In genomic region chr12:132874175-132874574, GRCh38 we compare ENCODE assay signal across 17 cellular contexts. TPM values are rescaled to one million over a fixed set of nuclear protein-coding genes. Genes with fewer than 3 reads are reported as not detected.
DNase-seq lines count a peak whose midpoint lies in the region; ATAC-seq lines count a peak whose summit lies in the region.
"Had no signal": no experiment of that assay in that cellular context is flagged by ENCODE, and none has a peak within 500 bp of the region (broad histone marks: within the 10 kb centered on the region; RNA-seq: fewer than 3 reads in every experiment).

No MANE protein-coding gene starts in this region.

- H3K9me3 Mint-ChIP-seq in activated CD4-positive, alpha-beta T cell treated with anti-CD3 and anti-CD28 coated beads, Interleukin-2, amount 10 ng/mL, durations not matched to agents 24 days and 14 days = no peaks in the 10 kb centered on the region
- H3K9me3 Mint-ChIP-seq in stimulated activated naive CD8-positive, alpha-beta T cell treated with anti-CD3 and anti-CD28 coated beads, Interleukin-15, Interleukin-2, amounts not matched to agents 100 ng/mL and 50 ng/mL, for 24 hours = no peaks in the 10 kb centered on the region
- no peaks in the 10 kb centered on the region for H3K9me3 Mint-ChIP-seq in stimulated activated naive CD8-positive, alpha-beta T cell treated with anti-CD3 and anti-CD28 coated beads, Interleukin-15, amount 100 ng/mL, for 72 hours
- no peaks in the 10 kb centered on the region for H3K9me3 Mint-ChIP-seq in activated naive CD8-positive, alpha-beta T cell treated with anti-CD3 and anti-CD28 coated beads, Interleukin-2, amount 10 ng/mL, durations not matched to agents 7 days and 5 days
- H3K9me3 Mint-ChIP-seq: HFFc6 had no signal

- H3K36me3 Mint-ChIP-seq in activated CD4-positive, alpha-beta T cell treated with anti-CD3 and anti-CD28 coated beads, Interleukin-2, amount 10 ng/mL, durations not matched to agents 24 days and 14 days (ENCODE audit: low read depth) = peaks cover 57% of the 10 kb centered on the region
- peaks cover 48% of the 10 kb centered on the region for H3K36me3 Mint-ChIP-seq in stimulated activated naive CD8-positive, alpha-beta T cell treated with anti-CD3 and anti-CD28 coated beads, Interleukin-15, Interleukin-2, amounts not matched to agents 100 ng/mL and 50 ng/mL, for 24 hours (ENCODE audit: low read depth)
- H3K36me3 Mint-ChIP-seq in activated naive CD8-positive, alpha-beta T cell treated with anti-CD3 and anti-CD28 coated beads, Interleukin-2, amount 10 ng/mL, durations not matched to agents 7 days and 5 days = peaks cover 40% of the 10 kb centered on the region

- intact Hi-C loops in activated CD4-positive, alpha-beta T cell treated with anti-CD3 and anti-CD28 coated beads, Interleukin-2, amount 10 ng/mL, durations not matched to agents 24 days and 14 days (cut with micrococcal nuclease) = no loop called here

- H3K27me3 Mint-ChIP-seq in activated CD4-positive, alpha-beta T cell treated with anti-CD3 and anti-CD28 coated beads, Interleukin-2, amount 10 ng/mL, durations not matched to agents 24 days and 14 days = no peaks in the 10 kb centered on the region
- H3K27me3 Mint-ChIP-seq in stimulated activated naive CD8-positive, alpha-beta T cell treated with anti-CD3 and anti-CD28 coated beads, Interleukin-15, Interleukin-2, amounts not matched to agents 100 ng/mL and 50 ng/mL, for 24 hours = no peaks in the 10 kb centered on the region
- no peaks in the 10 kb centered on the region for H3K27me3 Mint-ChIP-seq in stimulated activated naive CD8-positive, alpha-beta T cell treated with anti-CD3 and anti-CD28 coated beads, Interleukin-15, amount 100 ng/mL, for 72 hours
- H3K27me3 Mint-ChIP-seq in activated naive CD8-positive, alpha-beta T cell treated with anti-CD3 and anti-CD28 coated beads, Interleukin-2, amount 10 ng/mL, durations not matched to agents 7 days and 5 days = no peaks in the 10 kb centered on the region

- H3K4me3 Mint-ChIP-seq in activated CD4-positive, alpha-beta T cell treated with anti-CD3 and anti-CD28 coated beads, Interleukin-2, amount 10 ng/mL, durations not matched to agents 24 days and 14 days = peak overlapping the region; percentile 65
- no peak overlapping the region for H3K4me3 Mint-ChIP-seq in stimulated activated naive CD8-positive, alpha-beta T cell treated with anti-CD3 and anti-CD28 coated beads, Interleukin-15, Interleukin-2, amounts not matched to agents 100 ng/mL and 50 ng/mL, for 24 hours
- peak overlapping the region in 1 of 2 donors; percentile 56 for H3K4me3 Mint-ChIP-seq in stimulated activated naive CD8-positive, alpha-beta T cell treated with anti-CD3 and anti-CD28 coated beads, Interleukin-15, amount 100 ng/mL, for 72 hours
- peak overlapping the region; percentile 59 for H3K4me3 Mint-ChIP-seq in activated naive CD8-positive, alpha-beta T cell treated with anti-CD3 and anti-CD28 coated beads, Interleukin-2, amount 10 ng/mL, durations not matched to agents 7 days and 5 days
- H3K4me3 Mint-ChIP-seq: HFFc6 had no signal

- H3K4me1 Mint-ChIP-seq in activated CD4-positive, alpha-beta T cell treated with anti-CD3 and anti-CD28 coated beads, Interleukin-2, amount 10 ng/mL, durations not matched to agents 24 days and 14 days = peaks cover 11% of the 10 kb centered on the region
- peaks cover 22% of the 10 kb centered on the region for H3K4me1 Mint-ChIP-seq in stimulated activated naive CD8-positive, alpha-beta T cell treated with anti-CD3 and anti-CD28 coated beads, Interleukin-15, Interleukin-2, amounts not matched to agents 100 ng/mL and 50 ng/mL, for 24 hours (ENCODE audit: low read depth)
- peaks cover 30% of the 10 kb centered on the region for H3K4me1 Mint-ChIP-seq in stimulated activated naive CD8-positive, alpha-beta T cell treated with anti-CD3 and anti-CD28 coated beads, Interleukin-15, amount 100 ng/mL, for 72 hours
- H3K4me1 Mint-ChIP-seq in activated naive CD8-positive, alpha-beta T cell treated with anti-CD3 and anti-CD28 coated beads, Interleukin-2, amount 10 ng/mL, durations not matched to agents 7 days and 5 days = peaks cover 18% of the 10 kb centered on the region

- POLR2A ChIA-PET in activated naive CD8-positive, alpha-beta T cell treated with anti-CD3 and anti-CD28 coated beads, Interleukin-2, amount 10 ng/mL, durations not matched to agents 7 days and 5 days (lab: Charles Lee) = interaction anchor here (1.5 to 2.4 kb wide), 3 partner anchors 12 to 35 kb away, joined by 7 to 9 read pairs (median 8); partner anchors contain the start of gene CHFR

- DNase-seq in activated CD4-positive, alpha-beta T cell treated with anti-CD3 and anti-CD28 coated beads, Interleukin-2, amount 10 ng/mL, durations not matched to agents 24 days and 14 days = no peak
- DNase-seq in activated CD4-positive, alpha-beta T cell treated with anti-CD3 and anti-CD28 coated beads, Interleukin-2, amount 50 U/mL, for 48 hours = no peak
- no peak for DNase-seq in stimulated activated naive CD8-positive, alpha-beta T cell treated with anti-CD3 and anti-CD28 coated beads, Interleukin-15, amount 100 ng/mL, for 72 hours
- DNase-seq in activated naive CD8-positive, alpha-beta T cell treated with anti-CD3 and anti-CD28 coated beads, Interleukin-2, amount 10 ng/mL, durations not matched to agents 7 days and 5 days = no peak
- DNase-seq in hippocampal formation (lab: John Stamatoyannopoulos, UW) = no peak
- DNase-seq in DMS153 (lab: John Stamatoyannopoulos, UW) = no peak
- DNase-seq in NCI-H1092 (lab: John Stamatoyannopoulos, UW) = no peak
- DNase-seq: 8988T, BE2C, GDM1, HFFc6, KG1, NCI-H146, NCI-H2081, NCI-H82, PC-9 had no signal

- ATAC-seq in stimulated activated naive CD8-positive, alpha-beta T cell treated with anti-CD3 and anti-CD28 coated beads, Interleukin-15, amount 100 ng/mL, for 72 hours = no peak
- no peak for ATAC-seq in activated naive CD8-positive, alpha-beta T cell treated with anti-CD3 and anti-CD28 coated beads, Interleukin-2, amount 10 ng/mL, durations not matched to agents 7 days and 5 days (ENCODE audit: low read depth)

- H3K27ac Mint-ChIP-seq in activated CD4-positive, alpha-beta T cell treated with anti-CD3 and anti-CD28 coated beads, Interleukin-2, amount 10 ng/mL, durations not matched to agents 24 days and 14 days = no peak overlapping the region
- H3K27ac Mint-ChIP-seq in stimulated activated naive CD8-positive, alpha-beta T cell treated with anti-CD3 and anti-CD28 coated beads, Interleukin-15, Interleukin-2, amounts not matched to agents 100 ng/mL and 50 ng/mL, for 24 hours = peak overlapping the region; percentile 52
- H3K27ac Mint-ChIP-seq in stimulated activated naive CD8-positive, alpha-beta T cell treated with anti-CD3 and anti-CD28 coated beads, Interleukin-15, amount 100 ng/mL, for 72 hours = peak overlapping the region in 1 of 2 donors; percentile 87
- peak overlapping the region; percentile 66 for H3K27ac Mint-ChIP-seq in activated naive CD8-positive, alpha-beta T cell treated with anti-CD3 and anti-CD28 coated beads, Interleukin-2, amount 10 ng/mL, durations not matched to agents 7 days and 5 days
- H3K27ac Mint-ChIP-seq: HFFc6 had no signal

RNA-seq across cellular contexts. Expression of gene CHFR, which starts 13.2 kb away (rescaled TPM):
- 52.9 and 60.7 TPM in 2 replicates for total RNA-seq in activated CD4-positive, alpha-beta T cell treated with anti-CD3 and anti-CD28 coated beads, Interleukin-2, amount 10 ng/mL, durations not matched to agents 24 days and 14 days
- total RNA-seq in activated naive CD8-positive, alpha-beta T cell treated with anti-CD3 and anti-CD28 coated beads, Interleukin-2, amount 10 ng/mL, durations not matched to agents 7 days and 5 days = 10 to 100 TPM; 93.6 to 96.1 TPM

RNA-seq across cellular contexts. Expression of gene GOLGA3, which starts 45.5 kb away (rescaled TPM):
- total RNA-seq in activated CD4-positive, alpha-beta T cell treated with anti-CD3 and anti-CD28 coated beads, Interleukin-2, amount 10 ng/mL, durations not matched to agents 24 days and 14 days = 67.6 and 68.1 TPM in 2 replicates
- 10 to 100 TPM; 63.8 to 64.7 TPM for total RNA-seq in activated naive CD8-positive, alpha-beta T cell treated with anti-CD3 and anti-CD28 coated beads, Interleukin-2, amount 10 ng/mL, durations not matched to agents 7 days and 5 days
